ENCODE assay signal across 17 cellular contexts in genomic region chr12:111312708-111313107, GRCh38. TPM values are rescaled to one million over a fixed set of nuclear protein-coding genes. Genes with fewer than 3 reads are reported as not detected.
DNase-seq lines count a peak whose midpoint lies in the region; ATAC-seq, FAIRE-seq and TF ChIP-seq lines count a peak whose summit lies in the region.
"Had no signal": no experiment of that assay in that cellular context is flagged by ENCODE, and none has a peak within 500 bp of the region (broad histone marks: within the 10 kb centered on the region; RNA-seq: fewer than 3 reads in every experiment).

No MANE protein-coding gene starts in this region.

- no peaks in the 10 kb centered on the region for H3K79me1 ChIP-seq in H1 (ENCODE audit: low read depth, low read length)
- no peaks in the 10 kb centered on the region for H3K79me1 ChIP-seq in trophoblast cell (ENCODE audit: low read length)

- no peak overlapping the region for H4K12ac ChIP-seq in trophoblast cell (ENCODE audit: low read depth, low read length)

- H3K79me2 ChIP-seq in H1 (ENCODE audit: control insufficient read depth in 1 of 2, insufficient read depth in 2 of 2, low read length in 2 of 2): no peaks in the 10 kb centered on the region
- H3K79me2 ChIP-seq in trophoblast cell (ENCODE audit: control insufficient read depth, insufficient read depth, low read length, poor library complexity): no peaks in the 10 kb centered on the region

- no peak for FAIRE-seq in H1 (lab: Jason Lieb, UNC)
- FAIRE-seq: GM12878, K562 had no signal

- H2BK120ac ChIP-seq in H1 (replicated peaks; ENCODE audit: low read depth, low read length): no peak overlapping the region
- H2BK120ac ChIP-seq in trophoblast cell (ENCODE audit: insufficient read depth, low read length, poor library complexity): no peak overlapping the region

- CTCF ChIA-PET in H1 (lab: Charles Lee; ENCODE audit: partially characterized antibody): interaction anchor here (0.6 to 10.8 kb wide), 11 partner anchors 8 to 945 kb away, joined by 3 to 115 read pairs (median 3); no protein-coding TSS in a partner anchor

- H4K20me1 ChIP-seq in H1 (replicated peaks in 1 of 2; ENCODE audit: control insufficient read depth in 1 of 2, insufficient read depth in 2 of 2, low read length in 2 of 2): peaks cover 0 to 2% of the 10 kb centered on the region in 2 experiments

- no peak overlapping the region for H3K56ac ChIP-seq in H1 (replicated peaks; ENCODE audit: insufficient read length, low read depth, low read length)

- DNase-seq in D341Med (ENCODE audit: low spot score): peak; percentile 4
- peak; percentile 30 for DNase-seq in LoVo (ENCODE audit: low spot score)
- DNase-seq in H1 (ENCODE audit: low read depth in 1 of 2, low spot score in 2 of 2): no peak
- DNase-seq in trophoblast cell: peak; percentile 82
- DNase-seq in NCI-H2029 treated with DMSO at 0.1 percent for 48 hours (lab: John Stamatoyannopoulos, UW): no peak
- DNase-seq: 8988T; AML-193; C1 segment of cervical spinal cord; Calu3; CD4-positive, alpha-beta T cell; DMS79; H9 had no signal

- H2BK12ac ChIP-seq in H1 (ENCODE audit: low read depth, low read length) (no peak overlapping the region), trophoblast cell (ENCODE audit: low read length) (no peak overlapping the region)

- no peak for TF ChIP-seq POLR2A in H1 (IDR thresholded peaks at IDR 0.05; ENCODE audit: control extremely low read depth in 1 of 2, low read depth in 2 of 2, low read length in 2 of 2)

- H4K91ac ChIP-seq in H1 (replicated peaks; ENCODE audit: insufficient read length, low read length): no peak overlapping the region
- H4K91ac ChIP-seq in trophoblast cell (ENCODE audit: low read depth, low read length): no peak overlapping the region

- H2BK5ac ChIP-seq in H1 (ENCODE audit: low read depth, low read length) (no peak overlapping the region), trophoblast cell (ENCODE audit: low read depth, low read length, poor library complexity) (no peak overlapping the region)

- H4K5ac ChIP-seq in H1 (ENCODE audit: insufficient read length, low read depth, low read length): no peak overlapping the region

- no peak overlapping the region for H2BK20ac ChIP-seq in H1 (ENCODE audit: low read length)

- TF ChIP-seq EP300 in H1 (IDR thresholded peaks at IDR 0.05; ENCODE audit: borderline replicate concordance in 1 of 2, low read depth in 2 of 2, low read length in 2 of 2): no peak

- H3K4me1 ChIP-seq in H1 (replicated peaks in 1 of 4; ENCODE audit: control insufficient read depth in 3 of 4, insufficient read depth in 4 of 4, low read length in 3 of 4) (no peaks in the 10 kb centered on the region), trophoblast cell (ENCODE audit: control insufficient read depth in 1 of 2, insufficient read depth in 2 of 2, low read length in 2 of 2) (no peaks in the 10 kb centered on the region)

- WGBS in H1 (ENCODE audit: extremely low coverage in 1 of 2, insufficient coverage in 1 of 2, insufficient read length in 1 of 2, insufficient replicate concordance in 2 of 2, low coverage in 1 of 2, low lambda C conversion rate in 2 of 2, missing lambda C conversion rate in 1 of 2), 2 experiments: 92% methylated on average over 5 of the region's 5 CpGs; no CpG with 5 or more reads in 1 of the 2 experiments
- no CpG with 5 or more reads among the region's 5 CpGs for WGBS in trophoblast cell (ENCODE audit: extremely low coverage, insufficient coverage, insufficient read length)

- H4K8ac ChIP-seq in H1 (ENCODE audit: extremely low read depth, insufficient read depth, low read length) (no peak overlapping the region), trophoblast cell (ENCODE audit: low read depth, low read length) (no peak overlapping the region)

- no peak overlapping the region for H2AFZ ChIP-seq in H1 (ENCODE audit: low read length)
- no peak overlapping the region for H2AFZ ChIP-seq in trophoblast cell (ENCODE audit: insufficient read depth, low read length, poor library complexity)
- H2AFZ ChIP-seq: GM23338 had no signal

- H2AK5ac ChIP-seq in H1 (ENCODE audit: low read depth, low read length) (0 out of 2 replicates have a peak overlapping the region, but pooled peaks have one; percentile 65), trophoblast cell (ENCODE audit: low read length) (no peak overlapping the region)

- H3K36me3 ChIP-seq in H1 (ENCODE audit: control insufficient read depth in 2 of 4, insufficient read depth in 4 of 4, low read length in 3 of 4) (no peaks in the 10 kb centered on the region), trophoblast cell (ENCODE audit: control insufficient read depth in 1 of 2, insufficient read depth in 2 of 2, low read length in 2 of 2) (no peaks in the 10 kb centered on the region)

- H3K4me2 ChIP-seq in H1 (ENCODE audit: insufficient read depth in 1 of 2, low read depth in 2 of 2, low read length in 2 of 2): no peak overlapping the region
- no peak overlapping the region for H3K4me2 ChIP-seq in trophoblast cell (ENCODE audit: low read length)
- H3K4me2 ChIP-seq: GM23338 had no signal

- H3K18ac ChIP-seq in H1 (ENCODE audit: extremely low read depth, low read length) (no peak overlapping the region), trophoblast cell (ENCODE audit: low read length) (no peak overlapping the region)

- no peak for ATAC-seq in HG03521 (IDR thresholded peaks at IDR 0.05; ENCODE audit: unreplicated experiment)
- ATAC-seq in HG02763 (IDR thresholded peaks at IDR 0.05; ENCODE audit: unreplicated experiment): no peak
- ATAC-seq: GM12878, K562 had no signal

- no peak overlapping the region for H3K4ac ChIP-seq in H1 (replicated peaks; ENCODE audit: insufficient read length, low read depth, low read length)
- no peak overlapping the region for H3K4ac ChIP-seq in trophoblast cell (ENCODE audit: low read depth, low read length)

- H3K27ac ChIP-seq in H1 (ENCODE audit: low read depth, low read length) (no peak overlapping the region), trophoblast cell (ENCODE audit: low read depth, low read length) (no peak overlapping the region)

- H3K27me3 ChIP-seq in H1 (replicated peaks in 1 of 4; ENCODE audit: control insufficient read depth in 3 of 4, extremely low read depth in 1 of 4, insufficient read depth in 3 of 4, low read length in 3 of 4): no peaks in the 10 kb centered on the region
- H3K27me3 ChIP-seq in trophoblast cell (ENCODE audit: insufficient read depth, low read length): no peaks in the 10 kb centered on the region

- H3K23ac ChIP-seq in H1 (ENCODE audit: insufficient read length) (no peak overlapping the region), trophoblast cell (ENCODE audit: low read length) (no peak overlapping the region)

- no peak overlapping the region for H3K14ac ChIP-seq in H1 (ENCODE audit: insufficient read length)
- H3K14ac ChIP-seq in trophoblast cell (ENCODE audit: low read length): no peak overlapping the region

- H3K4me3 ChIP-seq in H1 (ENCODE audit: extremely low read depth in 1 of 4, insufficient read depth in 2 of 4, low read depth in 3 of 4, low read length in 4 of 4): no peak overlapping the region
- H3K4me3 ChIP-seq in trophoblast cell (ENCODE audit: low read depth, low read length): no peak overlapping the region
- H3K4me3 ChIP-seq: GM12878, GM23338, K562 had no signal

- POLR2A ChIA-PET in H1 (lab: Charles Lee; ENCODE audit: partially characterized antibody): interaction anchor here (4.5 kb wide), 1 partner anchor 13 kb away, joined by 15 read pairs; no protein-coding TSS in a partner anchor

- TF ChIP-seq CTCF in H1 (IDR thresholded peaks at IDR 0.05; ENCODE audit: control extremely low read depth in 1 of 3, insufficient read depth in 1 of 3, low read depth in 1 of 3, low read length in 3 of 3): no peak

- H3K23me2 ChIP-seq in H1 (ENCODE audit: low read depth, low read length): no peaks in the 10 kb centered on the region

- H3K9ac ChIP-seq in H1 (replicated peaks in 1 of 4; ENCODE audit: extremely low read depth in 1 of 4, low read depth in 3 of 4, low read length in 3 of 4) (no peak overlapping the region), trophoblast cell (ENCODE audit: low read length) (no peak overlapping the region)

- no peak for TF ChIP-seq RAD21 in H1 (IDR thresholded peaks at IDR 0.05 in 1 of 2, conservative IDR thresholded peaks at IDR 0.05 in 1 of 2; ENCODE audit: low read depth in 2 of 2, low read length in 2 of 2)

- no peaks in the 10 kb centered on the region for H3K9me3 ChIP-seq in H1 (ENCODE audit: insufficient read depth in 2 of 2, low read depth in 1 of 2, low read length in 1 of 2)
- no peaks in the 10 kb centered on the region for H3K9me3 ChIP-seq in trophoblast cell (ENCODE audit: insufficient read depth, low read depth, low read length)

- no peak overlapping the region for H2BK15ac ChIP-seq in H1 (ENCODE audit: low read length)

TF ChIP-seq in H1, 55 proteins besides CTCF, POLR2A, EP300 and RAD21:
- TF ChIP-seq KDM4A (IDR thresholded peaks at IDR 0.05; ENCODE audit: low read depth, low read length, severe bottlenecking) (no peak), YY1 (IDR thresholded peaks at IDR 0.05; ENCODE audit: low read depth, low read length) (no peak), SP4 (IDR thresholded peaks at IDR 0.05; ENCODE audit: low read length) (no peak), RFX5 (IDR thresholded peaks at IDR 0.05; ENCODE audit: borderline replicate concordance, low read depth, low read length) (no peak), SIX5 (IDR thresholded peaks at IDR 0.05; ENCODE audit: low read depth, low read length) (no peak), RXRA (IDR thresholded peaks at IDR 0.05; ENCODE audit: insufficient read depth, low read depth, low read length) (no peak), JUND (IDR thresholded peaks at IDR 0.05; ENCODE audit: low read length) (no peak), EZH2 (IDR thresholded peaks at IDR 0.05; ENCODE audit: low read depth, low read length, severe bottlenecking) (no peak), SP2 (IDR thresholded peaks at IDR 0.05; ENCODE audit: low read length) (no peak), CEBPB (IDR thresholded peaks at IDR 0.05; ENCODE audit: low read depth, low read length) (no peak)

RNA-seq across cellular contexts. Expression of gene PHETA1, which starts 56.2 kb away (rescaled TPM):
- 12.3 and 13.7 TPM in 2 replicates for total RNA-seq in H1 (2021; fragmentation: NEBNext Ultra II Directional; extraction: Animal tissue kit (Norgen Biotek cat#: 25700))
- 5.2 and 9.7 TPM in 2 replicates for polyA plus RNA-seq in H1 (2011; rRNA removed)
- 7.1 TPM for polyA plus RNA-seq in H1 (2011; cell fraction: cytosol; rRNA removed)
- polyA plus RNA-seq in H1 (2011; cell fraction: nucleus; rRNA removed): 8.6 TPM
- polyA plus RNA-seq in H1 (2012, experiment 1 of 2): 5.3 to 9.2 TPM (median 8.8 TPM) in 4 replicates
- 12.2 TPM for polyA plus RNA-seq in H1 (2012, experiment 2 of 2)
- 6.6 TPM for polyA plus RNA-seq in H1 (2013, experiment 1 of 2)
- 6.6 TPM for polyA plus RNA-seq in H1 (2013, experiment 2 of 2)
- 2.0 and 2.5 TPM in 2 replicates for polyA minus RNA-seq in H1 (2011; rRNA and poly(A)+ RNA removed)
- 5.1 TPM for polyA minus RNA-seq in H1 (2011; cell fraction: cytosol; rRNA and poly(A)+ RNA removed)
- polyA minus RNA-seq in H1 (2011; cell fraction: nucleus; rRNA and poly(A)+ RNA removed): 5.7 TPM
- 7.2 and 7.5 TPM in 2 replicates for polyA plus RNA-seq in trophoblast cell (2013)

Comparison
In these comparisons a context has a peak if more than half of its experiments do, and no peak if none do; other contexts are left out.
1. DNase-seq: peak in D341Med (single experiment), LoVo (single experiment) and trophoblast cell (2 of 2); none in H1 (0 of 2) and NCI-H2029 treated with DMSO at 0.1 percent for 48 hours (single experiment).